8 cellular contexts compared by ENCODE assay signal in genomic region chr13:108220042-108220441, GRCh38. TPM values are rescaled to one million over a fixed set of nuclear protein-coding genes. Genes with fewer than 3 reads are reported as not detected.
DNase-seq lines count a peak whose midpoint lies in the region; ATAC-seq and TF ChIP-seq lines count a peak whose summit lies in the region.

No MANE protein-coding gene starts in this region.

- intact Hi-C loops in Caco-2 (cut with micrococcal nuclease; ENCODE audit: unreplicated experiment) (loop anchor here (10.0 kb wide), 1 partner anchor 1015 kb away; no protein-coding TSS in a partner anchor), mucosa of descending colon (cut with DNase I, micrococcal nuclease) (no loop called here), aorta (cut with DNase I) (no loop called here)

- H3K27me3 Mint-ChIP-seq in Caco-2 (ENCODE audit: insufficient read depth, unreplicated experiment) = no peaks in the 10 kb centered on the region
- H3K27me3 Mint-ChIP-seq in activated T-helper 17 cell treated with anti-CD3 and anti-CD28 coated beads, Interleukin-2, amount 50 U/mL, for 72 hours = no peaks in the 10 kb centered on the region

- no peak overlapping the region for H3K4me3 ChIP-seq in Caco-2 (ENCODE audit: low read depth, low read length)
- peak overlapping the region; percentile 86; the same call in 1 of the 2 replicates for H3K4me3 ChIP-seq in HFF-Myc (replicated peaks; ENCODE audit: low read depth, low read length)
- no peak overlapping the region for H3K4me3 ChIP-seq in mucosa of descending colon
- no peak overlapping the region for H3K4me3 ChIP-seq in aorta (ENCODE audit: low read length in 2 of 2)

- ATAC-seq in activated T-helper 17 cell treated with anti-CD3 and anti-CD28 coated beads, Interleukin-2, amount 50 U/mL, for 72 hours (replicated peaks) = peak; percentile 22
- ATAC-seq in mucosa of descending colon (peak; percentile 38), aorta (ENCODE audit: low FRiP score) (no peak), HG03175 (IDR thresholded peaks at IDR 0.05; ENCODE audit: unreplicated experiment) (no peak)

- peaks cover 8% of the 10 kb centered on the region for H3K36me3 Mint-ChIP-seq in Caco-2 (ENCODE audit: insufficient read depth, unreplicated experiment)
- peaks cover 6% of the 10 kb centered on the region for H3K36me3 Mint-ChIP-seq in activated T-helper 17 cell treated with anti-CD3 and anti-CD28 coated beads, Interleukin-2, amount 50 U/mL, for 72 hours (ENCODE audit: low read depth)

- no peak overlapping the region for H3K27ac Mint-ChIP-seq in Caco-2 (ENCODE audit: unreplicated experiment)
- H3K27ac Mint-ChIP-seq in activated T-helper 17 cell treated with anti-CD3 and anti-CD28 coated beads, Interleukin-2, amount 50 U/mL, for 72 hours = peak overlapping the region; percentile 97

- H3K36me3 ChIP-seq in Caco-2 (ENCODE audit: control insufficient read depth, insufficient read depth, low read length) = no peaks in the 10 kb centered on the region
- no peaks in the 10 kb centered on the region for H3K36me3 ChIP-seq in mucosa of descending colon (ENCODE audit: low read depth)
- no peaks in the 10 kb centered on the region for H3K36me3 ChIP-seq in aorta (ENCODE audit: control insufficient read depth in 1 of 2, insufficient read depth in 2 of 2, low read length in 1 of 2)

- POLR2A ChIA-PET in Caco-2 (lab: Charles Lee) = no interaction called here

- peak overlapping the region; percentile 83 for H3K4me3 Mint-ChIP-seq in Caco-2 (ENCODE audit: unreplicated experiment)
- H3K4me3 Mint-ChIP-seq in activated T-helper 17 cell treated with anti-CD3 and anti-CD28 coated beads, Interleukin-2, amount 50 U/mL, for 72 hours = peak overlapping the region; percentile 94

- CTCF ChIA-PET in Caco-2 (lab: Charles Lee) = interaction anchor here (1.1 kb wide), 1 partner anchor 542 kb away, joined by 3 read pairs; no protein-coding TSS in a partner anchor

- no TSS peak for BruUV-seq in Caco-2 (replicated peaks; lab: Mats Ljungman, UMichigan)

- H3K4me1 ChIP-seq in Caco-2 = peaks cover 16% of the 10 kb centered on the region
- peaks cover 36% of the 10 kb centered on the region for H3K4me1 ChIP-seq in mucosa of descending colon (ENCODE audit: low read depth)
- peaks cover 2 to 3% of the 10 kb centered on the region in 2 donors for H3K4me1 ChIP-seq in aorta (ENCODE audit: control insufficient read depth in 1 of 2, insufficient read depth in 2 of 2, low read length in 2 of 2)

- H3K27me3 ChIP-seq in Caco-2 (replicated peaks; ENCODE audit: control insufficient read depth, insufficient read depth, low read length) (no peaks in the 10 kb centered on the region), aorta (ENCODE audit: control insufficient read depth in 1 of 2, insufficient read depth in 2 of 2, low read length in 1 of 2) (no peaks in the 10 kb centered on the region)

- H3K9me3 ChIP-seq in Caco-2 (no peaks in the 10 kb centered on the region), mucosa of descending colon (no peaks in the 10 kb centered on the region), aorta (ENCODE audit: control insufficient read depth, low read length) (no peaks in the 10 kb centered on the region)

- no peak overlapping the region for H3K27ac ChIP-seq in aorta (ENCODE audit: low read depth in 1 of 2, low read length in 2 of 2)

- H3K9me3 Mint-ChIP-seq in Caco-2 (ENCODE audit: unreplicated experiment) = no peaks in the 10 kb centered on the region
- no peaks in the 10 kb centered on the region for H3K9me3 Mint-ChIP-seq in activated T-helper 17 cell treated with anti-CD3 and anti-CD28 coated beads, Interleukin-2, amount 50 U/mL, for 72 hours

- H3K4me1 Mint-ChIP-seq in Caco-2 (ENCODE audit: low read depth, unreplicated experiment) = peaks cover 2% of the 10 kb centered on the region
- peaks cover 32% of the 10 kb centered on the region for H3K4me1 Mint-ChIP-seq in activated T-helper 17 cell treated with anti-CD3 and anti-CD28 coated beads, Interleukin-2, amount 50 U/mL, for 72 hours

- 45 to 51% methylated on average over 1 of the region's 1 CpG for WGBS in aorta, 2 donors

- no peak for TF ChIP-seq CTCF in Caco-2 (IDR thresholded peaks at IDR 0.05; ENCODE audit: insufficient read depth in 1 of 2, low read depth in 1 of 2, low read length in 1 of 2, severe bottlenecking in 1 of 2, unreplicated experiment in 1 of 2)
- TF ChIP-seq CTCF in HFF-Myc (IDR thresholded peaks at IDR 0.05; ENCODE audit: low read depth, low read length, missing control alignments) = no peak
- TF ChIP-seq CTCF in mucosa of descending colon (IDR thresholded peaks at IDR 0.05) = no peak

- DNase-seq in Caco-2 (no peak), HFF-Myc (ENCODE audit: extremely low read depth, low read depth) (no peak), mucosa of descending colon (peak in 2 of 3 donors; percentile 31 to 68), epidermal melanocyte (ENCODE audit: insufficient read length, low spot score) (no peak), dedifferentiated amniotic fluid mesenchymal stem cell (ENCODE audit: extremely low spot score) (no peak), aorta (no peak)

RNA-seq across cellular contexts. Expression of gene ABHD13, which starts 1.9 kb away (rescaled TPM):
- total RNA-seq in Caco-2 (2022) (9.5 and 9.9 TPM in 2 replicates), mucosa of descending colon (10 to 100 TPM in 1 of 3 donors, 1 to 10 TPM in 2; 8.4 to 10.3 (median 9.4) TPM), aorta (10 to 100 TPM; 11.1 to 11.5 TPM)
- total RNA-seq in activated T-helper 17 cell treated with anti-CD3 and anti-CD28 coated beads, Interleukin-2, amount 50 U/mL, for 72 hours = 1 to 10 TPM; 3.7 to 4.3 TPM
- polyA plus RNA-seq in aorta = 1 to 10 TPM; 4.0 to 6.4 TPM

RNA-seq across cellular contexts. Expression of gene LIG4, which starts 4.7 kb away (rescaled TPM):
- total RNA-seq in Caco-2 (2022) (9.0 and 9.6 TPM in 2 replicates), mucosa of descending colon (10 to 100 TPM; 10.4 to 11.7 (median 10.8) TPM), aorta (10 to 100 TPM; 10.3 to 12.7 TPM)
- 1 to 10 TPM; 5.1 to 7.5 TPM for total RNA-seq in activated T-helper 17 cell treated with anti-CD3 and anti-CD28 coated beads, Interleukin-2, amount 50 U/mL, for 72 hours
- polyA plus RNA-seq in aorta = 1 to 10 TPM; 4.3 to 8.9 TPM

RNA-seq across cellular contexts. Expression of gene TNFSF13B, which starts 49.5 kb away (rescaled TPM):
- total RNA-seq in Caco-2 (2022) = 0.41 and 0.84 TPM in 2 replicates
- 1 to 10 TPM; 3.6 to 4.4 TPM for total RNA-seq in activated T-helper 17 cell treated with anti-CD3 and anti-CD28 coated beads, Interleukin-2, amount 50 U/mL, for 72 hours
- total RNA-seq in mucosa of descending colon = 1 to 10 TPM; 2.0 to 5.6 (median 3.5) TPM
- 10 to 100 TPM in 1 of 2 donors, 1 to 10 TPM in 1; 8.5 to 25.7 TPM for total RNA-seq in aorta
- 10 to 100 TPM in 1 of 2 donors, 1 to 10 TPM in 1; 1.3 to 15.4 TPM for polyA plus RNA-seq in aorta

Comparison
In these comparisons a context has a peak if more than half of its experiments do, and no peak if none do; other contexts are left out.
1. DNase-seq: peak in mucosa of descending colon (2 of 3); none in Caco-2 (0 of 2), HFF-Myc (single experiment), epidermal melanocyte (single experiment), dedifferentiated amniotic fluid mesenchymal stem cell (single experiment) and aorta (0 of 2).
2. ATAC-seq: peak in activated T-helper 17 cell treated with anti-CD3 and anti-CD28 coated beads, Interleukin-2, amount 50 U/mL, for 72 hours (single experiment) and mucosa of descending colon (single experiment); none in aorta (single experiment) and HG03175 (single experiment).